30 cellular contexts compared by ENCODE assay signal in genomic region chr2:239066597-239066996, GRCh38.
"Had no signal": no experiment of that assay in that cellular context is flagged by ENCODE, and none has a peak within 500 bp of the region (broad histone marks: within the 10 kb centered on the region; RNA-seq: fewer than 3 reads in every experiment).

No MANE protein-coding gene starts in this region.

- H3K4me3 ChIP-seq: neural progenitor cell, ovary, psoas muscle, skin epidermis, smooth muscle cell, stomach, thoracic aorta, thyroid gland, tibial nerve, upper lobe of left lung, vagina had no signal

- H3K9ac ChIP-seq: neural progenitor cell, parathyroid adenoma had no signal

- H3K27ac ChIP-seq: neural progenitor cell, neutrophil, ovary, parathyroid adenoma, skin epidermis, stomach, thoracic aorta, thyroid gland, tibial nerve, upper lobe of left lung, vagina had no signal

- ATAC-seq: naive thymus-derived CD4-positive, alpha-beta T cell; natural killer cell; right cardiac atrium; sciatic nerve; stimulated activated effector memory CD8-positive, alpha-beta T cell treated with anti-CD3 and anti-CD28 coated beads, Interleukin-12 subunit alpha, Interleukin-12 subunit beta, amount 100 ng/mL, for 72 hours; stimulated activated naive B cell treated with anti-CD40 and anti-IgM and Interleukin-4, amounts not matched to agents 10 μg/mL and 1 μg/mL and 100 μg/mL, for 72 hours had no signal

- H3K27ac Mint-ChIP-seq: naive thymus-derived CD4-positive, alpha-beta T cell; natural killer cell; nephron; neural progenitor cell; progenitor cell of endocrine pancreas; stimulated activated effector memory CD8-positive, alpha-beta T cell treated with anti-CD3 and anti-CD28 coated beads, Interleukin-12 subunit alpha, Interleukin-12 subunit beta, amount 100 ng/mL, for 72 hours; stimulated activated naive B cell treated with anti-CD40 and anti-IgM and Interleukin-4, amounts not matched to agents 10 μg/mL and 1 μg/mL and 100 μg/mL, for 72 hours; stimulated activated naive CD8-positive, alpha-beta T cell treated with anti-CD3 and anti-CD28 coated beads, Interleukin-15, Interleukin-2, amounts not matched to agents 100 ng/mL and 50 ng/mL, for 24 hours had no signal

- DNase-seq: naive thymus-derived CD4-positive, alpha-beta T cell; natural killer cell; nucleus accumbens; ovary; right cardiac atrium; stimulated activated CD4-positive, alpha-beta T cell treated with anti-CD3 and anti-CD28 coated beads, Interleukin-15, amount 100 ng/mL, for 24 hours; stimulated activated CD4-positive, alpha-beta T cell treated with anti-CD3 and anti-CD28 coated beads, Interleukin-2, amount 100 ng/mL, for 24 hours; stimulated activated CD4-positive, alpha-beta T cell treated with anti-CD3 and anti-CD28 coated beads, Interleukin-2, amount 100 ng/mL, for 48 hours; stimulated activated CD4-positive, alpha-beta T cell treated with anti-CD3 and anti-CD28 coated beads, Interleukin-4, amount 100 ng/mL, for 24 hours; stimulated activated naive B cell treated with anti-CD40 and anti-IgM and Interleukin-4, amounts not matched to agents 10 μg/mL and 1 μg/mL and 100 μg/mL, for 72 hours; stimulated activated naive CD4-positive, alpha-beta T cell treated with Interleukin-2 at 50 U/mL for 16 hours; stomach; thyroid gland; trophoblast cell had no signal

- H3K36me3 ChIP-seq: neural progenitor cell, ovary had no signal

- H3K79me2 ChIP-seq: parathyroid adenoma had no signal

- H3K27me3 ChIP-seq: neural progenitor cell, neutrophil, ovary, stomach, thyroid gland, tibial nerve, upper lobe of left lung, vagina had no signal

- H3K27me3 Mint-ChIP-seq: naive thymus-derived CD4-positive, alpha-beta T cell; progenitor cell of endocrine pancreas; stimulated activated naive B cell treated with anti-CD40 and anti-IgM and Interleukin-4, amounts not matched to agents 10 μg/mL and 1 μg/mL and 100 μg/mL, for 72 hours; stimulated activated naive CD8-positive, alpha-beta T cell treated with anti-CD3 and anti-CD28 coated beads, Interleukin-15, Interleukin-2, amounts not matched to agents 100 ng/mL and 50 ng/mL, for 24 hours had no signal

- FAIRE-seq: urothelium cell line had no signal

- H3K4me1 ChIP-seq: neural progenitor cell, parathyroid adenoma, thyroid gland, tibial nerve, upper lobe of left lung, vagina had no signal

- H3K4me3 Mint-ChIP-seq: naive thymus-derived CD4-positive, alpha-beta T cell; natural killer cell; nephron; neural progenitor cell; stimulated activated effector memory CD8-positive, alpha-beta T cell treated with anti-CD3 and anti-CD28 coated beads, Interleukin-12 subunit alpha, Interleukin-12 subunit beta, amount 100 ng/mL, for 72 hours; stimulated activated naive B cell treated with anti-CD40 and anti-IgM and Interleukin-4, amounts not matched to agents 10 μg/mL and 1 μg/mL and 100 μg/mL, for 72 hours; stimulated activated naive CD8-positive, alpha-beta T cell treated with anti-CD3 and anti-CD28 coated beads, Interleukin-15, Interleukin-2, amounts not matched to agents 100 ng/mL and 50 ng/mL, for 24 hours had no signal

- H3K4me1 Mint-ChIP-seq: natural killer cell; nephron; neural progenitor cell; stimulated activated effector memory CD8-positive, alpha-beta T cell treated with anti-CD3 and anti-CD28 coated beads, Interleukin-12 subunit alpha, Interleukin-12 subunit beta, amount 100 ng/mL, for 72 hours had no signal

- H3K36me3 Mint-ChIP-seq: natural killer cell had no signal

- H3K9me3 Mint-ChIP-seq: naive thymus-derived CD4-positive, alpha-beta T cell; natural killer cell; nephron; neural progenitor cell; stimulated activated effector memory CD8-positive, alpha-beta T cell treated with anti-CD3 and anti-CD28 coated beads, Interleukin-12 subunit alpha, Interleukin-12 subunit beta, amount 100 ng/mL, for 72 hours; stimulated activated naive CD8-positive, alpha-beta T cell treated with anti-CD3 and anti-CD28 coated beads, Interleukin-15, Interleukin-2, amounts not matched to agents 100 ng/mL and 50 ng/mL, for 24 hours had no signal

- H2AFZ ChIP-seq: neural progenitor cell, parathyroid adenoma had no signal

- H3K9me3 ChIP-seq: neutrophil, ovary, psoas muscle, stomach, thoracic aorta, thyroid gland, tibial nerve, upper lobe of left lung, vagina had no signal

- H3K4me2 ChIP-seq: neural progenitor cell, smooth muscle cell had no signal
